Comparison of ENCODE assay signal across 8 cellular contexts in the genomic region with DNA sequence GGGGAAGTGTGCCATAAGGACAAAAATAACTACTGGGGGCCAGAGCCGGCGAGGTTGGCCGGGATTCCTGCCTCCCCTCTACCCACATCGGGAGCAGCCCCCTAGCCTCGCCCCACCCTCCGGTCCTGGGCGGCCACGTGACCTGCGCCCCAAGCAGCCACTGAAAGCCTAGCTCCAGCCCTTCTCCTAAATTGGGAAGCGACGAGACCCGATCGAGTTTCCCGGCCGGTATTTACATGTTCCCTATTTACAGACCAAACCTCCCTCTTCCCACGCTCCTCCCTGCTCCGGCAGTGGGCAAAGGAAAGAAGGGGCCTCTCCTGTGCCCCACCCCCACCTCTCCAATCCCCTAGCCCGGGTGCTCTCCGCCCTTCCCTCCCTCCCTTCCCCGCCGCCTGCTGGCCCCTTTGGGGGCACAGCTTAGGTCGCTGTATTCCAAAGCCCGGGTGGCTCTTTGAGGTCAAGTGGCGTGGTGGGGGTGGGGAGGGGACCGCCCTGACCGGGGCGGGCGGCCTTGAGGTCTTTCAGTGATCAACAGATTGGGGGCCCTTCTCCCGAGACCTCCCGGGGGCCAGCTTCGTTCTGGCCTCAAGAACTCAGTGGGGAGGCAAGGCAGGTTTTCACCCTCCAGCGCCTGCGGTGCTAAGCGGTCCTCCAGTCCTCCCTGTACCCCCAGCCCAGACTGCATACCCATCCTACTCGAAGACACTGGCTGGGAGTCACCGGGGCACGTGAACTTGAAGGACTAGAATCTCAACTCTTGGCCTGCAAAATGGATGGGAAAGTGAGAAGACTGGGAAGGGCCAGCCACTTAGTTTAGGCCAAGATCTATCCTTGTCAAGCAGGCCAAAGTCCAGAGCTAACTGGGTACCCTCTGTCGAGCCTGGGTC. TPM values are rescaled to one million over a fixed set of nuclear protein-coding genes. Genes with fewer than 3 reads are reported as not detected.
DNase-seq lines count a peak whose midpoint lies in the region; ATAC-seq and TF ChIP-seq lines count a peak whose summit lies in the region.

No MANE protein-coding gene starts in this region.

- TF ChIP-seq EP300 in Ishikawa (IDR thresholded peaks at IDR 0.05; ENCODE audit: borderline replicate concordance): no peak

- H3K4me1 ChIP-seq in skeletal muscle tissue (ENCODE audit: control insufficient read depth in 3 of 3, insufficient read depth in 3 of 3, low read length in 3 of 3): peaks cover 54 to 65% (median 60%) of the 10 kb centered on the region in 3 donors

- H3K4me3 ChIP-seq in choroid plexus epithelial cell (ENCODE audit: low read depth, low read length) (peak overlapping the region; percentile 53), skeletal muscle tissue (ENCODE audit: low read length in 3 of 3) (peak overlapping the region; percentile 50 to 75 (median 75))

- peak; percentile 27 for TF ChIP-seq CTCF in choroid plexus epithelial cell (conservative IDR thresholded peaks at IDR 0.05; ENCODE audit: low read depth, low read length)

- H3K27ac ChIP-seq in layer of hippocampus (ENCODE audit: low read depth, low read length) (peak overlapping the region; percentile 62), skeletal muscle tissue (ENCODE audit: low read depth, low read length) (peak overlapping the region; percentile 100)

- peak overlapping the region; percentile 79 to 87 (median 80) for H3K9ac ChIP-seq in skeletal muscle tissue (ENCODE audit: low read depth in 1 of 3, low read length in 3 of 3)

- no peak for TF ChIP-seq RAD21 in Ishikawa (IDR thresholded peaks at IDR 0.05; ENCODE audit: low read depth)

- H3K36me3 ChIP-seq in skeletal muscle tissue (ENCODE audit: control insufficient read depth in 3 of 3, insufficient read depth in 3 of 3, low read length in 3 of 3): no peaks in the 10 kb centered on the region

- H3K9me3 ChIP-seq in skeletal muscle tissue (ENCODE audit: control insufficient read depth in 3 of 3, low read length in 3 of 3): no peaks in the 10 kb centered on the region

- DNase-seq in choroid plexus epithelial cell (ENCODE audit: low read depth) (no peak), NCI-H1105 (lab: John Stamatoyannopoulos, UW) (no peak), NCI-H345 (lab: John Stamatoyannopoulos, UW) (no peak)
- no peak for DNase-seq in activated CD4-positive, alpha-beta T cell treated with anti-CD3 and anti-CD28 coated beads for 48 hours

- H3K27me3 ChIP-seq in layer of hippocampus (ENCODE audit: control insufficient read depth, insufficient read depth, low read length) (no peaks in the 10 kb centered on the region), skeletal muscle tissue (ENCODE audit: control insufficient read depth in 3 of 3, insufficient read depth in 3 of 3, low read length in 3 of 3) (no peaks in the 10 kb centered on the region)

- ATAC-seq in GM18870 (IDR thresholded peaks at IDR 0.05; ENCODE audit: unreplicated experiment): no peak

TF ChIP-seq in Ishikawa, 13 proteins besides CTCF, POLR2A, EP300 and RAD21:
- TF ChIP-seq NFIC (IDR thresholded peaks at IDR 0.05) (no peak), TCF12 (IDR thresholded peaks at IDR 0.05; ENCODE audit: low read depth) (no peak), TEAD4 (IDR thresholded peaks at IDR 0.05) (no peak), FOXM1 (IDR thresholded peaks at IDR 0.05; ENCODE audit: borderline replicate concordance, low read depth) (no peak), ZBTB7A (IDR thresholded peaks at IDR 0.05; ENCODE audit: low read depth) (no peak)
- TF ChIP-seq, protein P1, sequence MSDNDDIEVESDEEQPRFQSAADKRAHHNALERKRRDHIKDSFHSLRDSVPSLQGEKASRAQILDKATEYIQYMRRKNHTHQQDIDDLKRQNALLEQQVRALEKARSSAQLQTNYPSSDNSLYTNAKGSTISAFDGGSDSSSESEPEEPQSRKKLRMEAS (IDR thresholded peaks at IDR 0.05): no peak
- TF ChIP-seq, protein P2, sequence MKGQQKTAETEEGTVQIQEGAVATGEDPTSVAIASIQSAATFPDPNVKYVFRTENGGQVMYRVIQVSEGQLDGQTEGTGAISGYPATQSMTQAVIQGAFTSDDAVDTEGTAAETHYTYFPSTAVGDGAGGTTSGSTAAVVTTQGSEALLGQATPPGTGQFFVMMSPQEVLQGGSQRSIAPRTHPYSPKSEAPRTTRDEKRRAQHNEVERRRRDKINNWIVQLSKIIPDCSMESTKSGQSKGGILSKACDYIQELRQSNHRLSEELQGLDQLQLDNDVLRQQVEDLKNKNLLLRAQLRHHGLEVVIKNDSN (IDR thresholded peaks at IDR 0.05): no peak
- TF ChIP-seq, protein P3, sequence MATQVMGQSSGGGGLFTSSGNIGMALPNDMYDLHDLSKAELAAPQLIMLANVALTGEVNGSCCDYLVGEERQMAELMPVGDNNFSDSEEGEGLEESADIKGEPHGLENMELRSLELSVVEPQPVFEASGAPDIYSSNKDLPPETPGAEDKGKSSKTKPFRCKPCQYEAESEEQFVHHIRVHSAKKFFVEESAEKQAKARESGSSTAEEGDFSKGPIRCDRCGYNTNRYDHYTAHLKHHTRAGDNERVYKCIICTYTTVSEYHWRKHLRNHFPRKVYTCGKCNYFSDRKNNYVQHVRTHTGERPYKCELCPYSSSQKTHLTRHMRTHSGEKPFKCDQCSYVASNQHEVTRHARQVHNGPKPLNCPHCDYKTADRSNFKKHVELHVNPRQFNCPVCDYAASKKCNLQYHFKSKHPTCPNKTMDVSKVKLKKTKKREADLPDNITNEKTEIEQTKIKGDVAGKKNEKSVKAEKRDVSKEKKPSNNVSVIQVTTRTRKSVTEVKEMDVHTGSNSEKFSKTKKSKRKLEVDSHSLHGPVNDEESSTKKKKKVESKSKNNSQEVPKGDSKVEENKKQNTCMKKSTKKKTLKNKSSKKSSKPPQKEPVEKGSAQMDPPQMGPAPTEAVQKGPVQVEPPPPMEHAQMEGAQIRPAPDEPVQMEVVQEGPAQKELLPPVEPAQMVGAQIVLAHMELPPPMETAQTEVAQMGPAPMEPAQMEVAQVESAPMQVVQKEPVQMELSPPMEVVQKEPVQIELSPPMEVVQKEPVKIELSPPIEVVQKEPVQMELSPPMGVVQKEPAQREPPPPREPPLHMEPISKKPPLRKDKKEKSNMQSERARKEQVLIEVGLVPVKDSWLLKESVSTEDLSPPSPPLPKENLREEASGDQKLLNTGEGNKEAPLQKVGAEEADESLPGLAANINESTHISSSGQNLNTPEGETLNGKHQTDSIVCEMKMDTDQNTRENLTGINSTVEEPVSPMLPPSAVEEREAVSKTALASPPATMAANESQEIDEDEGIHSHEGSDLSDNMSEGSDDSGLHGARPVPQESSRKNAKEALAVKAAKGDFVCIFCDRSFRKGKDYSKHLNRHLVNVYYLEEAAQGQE (IDR thresholded peaks at IDR 0.05; ENCODE audit: low read depth): peak; percentile 49

RNA-seq across cellular contexts. Expression of a gene that starts 6.3 kb away (rescaled TPM):
- 51.1 TPM for total RNA-seq in skeletal muscle tissue

RNA-seq across cellular contexts. Expression of a gene that starts 34.3 kb away (rescaled TPM):
- 3.1 TPM for total RNA-seq in skeletal muscle tissue
